Comparison of ENCODE assay signal across 8 cellular contexts in genomic region chr3:28940530-28940929, GRCh38.
DNase-seq lines count a peak whose midpoint lies in the region; ATAC-seq and TF ChIP-seq lines count a peak whose summit lies in the region.

No MANE protein-coding gene starts in this region.

- H3K9me2 ChIP-seq in MM.1S (replicated peaks; ENCODE audit: insufficient read depth, low read length), result no peaks in the 10 kb centered on the region

- H3K27me3 ChIP-seq in MM.1S (replicated peaks; ENCODE audit: insufficient read depth, low read length), result peaks cover 90% of the 10 kb centered on the region
- no peaks in the 10 kb centered on the region for H3K27me3 ChIP-seq in sigmoid colon

- no peak overlapping the region for H3K4me3 ChIP-seq in GM12865 (ENCODE audit: low read depth, low read length)
- no peak overlapping the region for H3K4me3 ChIP-seq in MM.1S (ENCODE audit: low read length)
- H3K4me3 ChIP-seq in sigmoid colon, result no peak overlapping the region

- H4K20me1 ChIP-seq in MM.1S (ENCODE audit: insufficient read depth, low read length), result no peaks in the 10 kb centered on the region; the same call in 1 of the 2 replicates

- H3K9me3 ChIP-seq in MM.1S (replicated peaks; ENCODE audit: insufficient read depth, low read length), result no peaks in the 10 kb centered on the region
- no peaks in the 10 kb centered on the region for H3K9me3 ChIP-seq in sigmoid colon

- DNase-seq in GM12865 (ENCODE audit: low read depth) (peak; percentile 72), MM.1S (peak; percentile 77), dermis blood vessel endothelial cell (peak; percentile 4), sigmoid colon (no peak), NCI-H128 (lab: John Stamatoyannopoulos, UW; ENCODE audit: unreplicated experiment) (no peak), 8988T (no peak)

- no peak overlapping the region for H2AFZ ChIP-seq in MM.1S (ENCODE audit: low read length)

- no peaks in the 10 kb centered on the region for H3K79me2 ChIP-seq in MM.1S (ENCODE audit: low read length)

- H3K4me1 ChIP-seq in MM.1S (ENCODE audit: low read length), result peaks cover 13% of the 10 kb centered on the region
- H3K4me1 ChIP-seq in sigmoid colon, result peaks cover 0 to 21% (median 18%) of the 10 kb centered on the region in 4 donors

- H3K27ac ChIP-seq in MM.1S (ENCODE audit: low read length) (no peak overlapping the region), sigmoid colon (peak overlapping the region in 3 of 4 donors; percentile 55 to 73 (median 71))

- ATAC-seq in GM21825 (IDR thresholded peaks at IDR 0.05; ENCODE audit: unreplicated experiment), result peak; percentile 90
- ATAC-seq in GM21619 (IDR thresholded peaks at IDR 0.05; ENCODE audit: unreplicated experiment), result no peak

- TF ChIP-seq CTCF in GM12865 (IDR thresholded peaks at IDR 0.05; ENCODE audit: insufficient read depth, low read depth, low read length, missing control alignments), result no peak
- TF ChIP-seq CTCF in MM.1S (IDR thresholded peaks at IDR 0.05; ENCODE audit: low read length), result no peak
- no peak for TF ChIP-seq CTCF in sigmoid colon (IDR thresholded peaks at IDR 0.05)

- H3F3A ChIP-seq in MM.1S (ENCODE audit: insufficient read depth, low read length), result no peaks in the 10 kb centered on the region

- no peak for TF ChIP-seq POLR2A in sigmoid colon (IDR thresholded peaks at IDR 0.05)

- H3K36me3 ChIP-seq in MM.1S (replicated peaks; ENCODE audit: insufficient read depth, low read length), result no peaks in the 10 kb centered on the region
- H3K36me3 ChIP-seq in sigmoid colon, result no peaks in the 10 kb centered on the region

- H3K9ac ChIP-seq in MM.1S (ENCODE audit: low read length), result no peak overlapping the region

- no peak for TF ChIP-seq EP300 in sigmoid colon (IDR thresholded peaks at IDR 0.05)

- intact Hi-C loops in sigmoid colon (cut with DNase I), result no loop called here

- no peak overlapping the region; the same call in 1 of the 2 replicates for H3K4me2 ChIP-seq in MM.1S (ENCODE audit: low read depth, low read length)

Comparison
In these comparisons a context has a peak if more than half of its experiments do, and no peak if none do; other contexts are left out.
1. DNase-seq: peak in GM12865 (single experiment), MM.1S (single experiment) and dermis blood vessel endothelial cell (single experiment); none in sigmoid colon (single experiment), NCI-H128 (single experiment) and 8988T (single experiment).